Comparison of ENCODE assay signal across 33 cellular contexts in genomic region chr11:106051103-106051502, GRCh38. TPM values are rescaled to one million over a fixed set of nuclear protein-coding genes. Genes with fewer than 3 reads are reported as not detected.
A peak's percentile ranks its signal among the peaks of the same experiment; 100 is the strongest.
DNase-seq lines count a peak whose midpoint lies in the region; ATAC-seq, FAIRE-seq and TF ChIP-seq lines count a peak whose summit lies in the region.
"Had no signal": no experiment of that assay in that cellular context is flagged by ENCODE, and none has a peak within 500 bp of the region (broad histone marks: within the 10 kb centered on the region; RNA-seq: fewer than 3 reads in every experiment).

No MANE protein-coding gene starts in this region.

- H3K27me3 ChIP-seq in body of pancreas, result no peaks in the 10 kb centered on the region
- no peaks in the 10 kb centered on the region for H3K27me3 ChIP-seq in neural cell (ENCODE audit: insufficient read depth, low read depth, low read length)
- H3K27me3 ChIP-seq in pancreas, result no peaks in the 10 kb centered on the region
- H3K27me3 ChIP-seq: BE2C; BLaER1; BLaER1 treated with 17β-estradiol and CSF1 and Interleukin-3, amounts not matched to agents 10 nM and 100 nM had no signal

- ATAC-seq in body of pancreas (peak; percentile 47), pancreas (peak; percentile 45 to 64 (median 62)), HG03045 (IDR thresholded peaks at IDR 0.05; ENCODE audit: unreplicated experiment) (no peak)
- ATAC-seq: A549; CD8-positive, alpha-beta T cell had no signal

- TF ChIP-seq CTCF in body of pancreas (IDR thresholded peaks at IDR 0.05), result no peak
- no peak for TF ChIP-seq CTCF in neural cell (IDR thresholded peaks at IDR 0.05; ENCODE audit: poor library complexity, severe bottlenecking)
- TF ChIP-seq CTCF in pancreas (IDR thresholded peaks at IDR 0.05), result no peak

- H3K4me3 ChIP-seq in body of pancreas (no peak overlapping the region), neural cell (ENCODE audit: low read length) (no peak overlapping the region), pancreas (no peak overlapping the region)
- H3K4me3 ChIP-seq: A549; BLaER1; BLaER1 treated with 17β-estradiol and CSF1 and Interleukin-3, amounts not matched to agents 10 nM and 100 nM had no signal

- intact Hi-C loops in body of pancreas (cut with DNase I) (no loop called here), pancreas (cut with DNase I) (no loop called here)

- no peaks in the 10 kb centered on the region for H3K9me2 ChIP-seq in neural cell (ENCODE audit: insufficient read depth, low read length)

- H3K9me3 ChIP-seq in body of pancreas (no peaks in the 10 kb centered on the region), neural cell (ENCODE audit: low read length) (no peaks in the 10 kb centered on the region), pancreas (no peaks in the 10 kb centered on the region)
- H3K9me3 ChIP-seq: A549; BE2C; BLaER1; BLaER1 treated with 17β-estradiol and CSF1 and Interleukin-3, amounts not matched to agents 10 nM and 100 nM; Caco-2 had no signal

- 24 to 30% methylated on average over 2 of the region's 2 CpGs for WGBS in body of pancreas, 2 donors
- 22 to 29% methylated on average over 2 of the region's 2 CpGs for WGBS in pancreas, 2 donors

- H3K4me1 ChIP-seq in body of pancreas (peaks cover 5% of the 10 kb centered on the region), pancreas (peaks cover 0 to 8% (median 0%) of the 10 kb centered on the region in 3 donors)
- H3K4me1 ChIP-seq: A549; BLaER1; BLaER1 treated with 17β-estradiol and CSF1 and Interleukin-3, amounts not matched to agents 10 nM and 100 nM; Caco-2 had no signal

- TF ChIP-seq POLR2A in body of pancreas (IDR thresholded peaks at IDR 0.05), result no peak

- no peaks in the 10 kb centered on the region for H4K20me1 ChIP-seq in neural cell (ENCODE audit: insufficient read depth)
- H4K20me1 ChIP-seq: BLaER1; BLaER1 treated with 17β-estradiol and CSF1 and Interleukin-3, amounts not matched to agents 10 nM and 100 nM had no signal

- no peak for DNase-seq in body of pancreas
- DNase-seq in pancreas, result no peak
- DNase-seq in NCI-H774 (lab: John Stamatoyannopoulos, UW), result no peak
- DNase-seq in NCI-H748 (lab: John Stamatoyannopoulos, UW; ENCODE audit: unreplicated experiment), result no peak
- DNase-seq: 8988T; ACHN; AML-193; BE2C; C1 segment of cervical spinal cord; Caco-2; Calu3; CD4-positive, alpha-beta memory T cell; CD4-positive, alpha-beta T cell; CD4-positive, CD25-positive, alpha-beta regulatory T cell; CD8-positive, alpha-beta memory T cell; CD8-positive, alpha-beta T cell; COR-L47; DMS 273 treated with DMSO at 0.1 percent for 48 hours; DMS153; DMS53; DMS79; DMS79 treated with DMSO at 0.1 percent for 48 hours; DND-41; EL had no signal

- H3K27ac ChIP-seq in body of pancreas (no peak overlapping the region), neural cell (ENCODE audit: low read length) (peak overlapping the region; percentile 69), pancreas (no peak overlapping the region)
- H3K27ac ChIP-seq: 22Rv1; A549; BLaER1; BLaER1 treated with 17β-estradiol and CSF1 and Interleukin-3, amounts not matched to agents 10 nM and 100 nM; C4-2B had no signal

- H3K36me3 ChIP-seq in body of pancreas (replicated peaks in 1 of 2; ENCODE audit: insufficient read depth in 1 of 2, low read depth in 2 of 2) (no peaks in the 10 kb centered on the region), neural cell (ENCODE audit: insufficient read depth, low read length) (no peaks in the 10 kb centered on the region), pancreas (no peaks in the 10 kb centered on the region)
- H3K36me3 ChIP-seq: BE2C; BLaER1; BLaER1 treated with 17β-estradiol and CSF1 and Interleukin-3, amounts not matched to agents 10 nM and 100 nM had no signal

- FAIRE-seq in pancreas (lab: Jason Lieb, UNC), result no peak
- FAIRE-seq: A204.1, A549, D721Med had no signal

- no peaks in the 10 kb centered on the region for H3K79me2 ChIP-seq in neural cell (replicated peaks; ENCODE audit: insufficient read depth, low read length)

- no peak overlapping the region for H3K9ac ChIP-seq in neural cell (ENCODE audit: low read length)
- H3K9ac ChIP-seq: BLaER1; BLaER1 treated with 17β-estradiol and CSF1 and Interleukin-3, amounts not matched to agents 10 nM and 100 nM had no signal

- no peak for TF ChIP-seq EP300 in neural cell (conservative IDR thresholded peaks at IDR 0.05; ENCODE audit: poor library complexity, severe bottlenecking)

- no peak overlapping the region for H3K4me2 ChIP-seq in neural cell (ENCODE audit: low read length)
- H3K4me2 ChIP-seq: A549; BLaER1; BLaER1 treated with 17β-estradiol and CSF1 and Interleukin-3, amounts not matched to agents 10 nM and 100 nM had no signal

- no peak overlapping the region for H2AFZ ChIP-seq in neural cell (ENCODE audit: low read depth, low read length)

- no peak for TF ChIP-seq RAD21 in neural cell (conservative IDR thresholded peaks at IDR 0.05)

- H3F3A ChIP-seq in neural cell (ENCODE audit: insufficient read depth, low read length, poor library complexity, severe bottlenecking), result no peaks in the 10 kb centered on the region

TF ChIP-seq in neural cell, 6 proteins besides CTCF, POLR2A, EP300 and RAD21:
- TF ChIP-seq POLR2AphosphoS5 (IDR thresholded peaks at IDR 0.05), result no peak
- no peak for TF ChIP-seq MXI1 (conservative IDR thresholded peaks at IDR 0.05; ENCODE audit: poor library complexity, severe bottlenecking)
- TF ChIP-seq TAF1 (IDR thresholded peaks at IDR 0.05; ENCODE audit: low read depth), result no peak
- no peak for TF ChIP-seq EZH2 (IDR thresholded peaks at IDR 0.05; ENCODE audit: borderline replicate concordance, insufficient read depth, low read length, poor library complexity, severe bottlenecking)
- no peak for TF ChIP-seq REST (IDR thresholded peaks at IDR 0.05; ENCODE audit: borderline replicate concordance)
- no peak for TF ChIP-seq SMC3 (conservative IDR thresholded peaks at IDR 0.05; ENCODE audit: poor library complexity)

RNA-seq across cellular contexts. Expression of gene KBTBD3, which starts 26.0 kb away (rescaled TPM):
- 1 to 10 TPM; 2.0 to 5.7 TPM for total RNA-seq in body of pancreas
- 3.1 and 7.3 TPM in 2 replicates for polyA plus RNA-seq in neural cell
- 18.3 and 21.6 TPM in 2 replicates for polyA minus RNA-seq in neural cell
- 10 to 100 TPM in 1 of 6 donors, 1 to 10 TPM in 5; 2.7 to 11.1 (median 6.6) TPM for total RNA-seq in pancreas
- 1 to 10 TPM; 2.8 to 3.9 TPM for polyA plus RNA-seq in pancreas

RNA-seq across cellular contexts. Expression of gene AASDHPPT, which starts 26.4 kb away (rescaled TPM):
- total RNA-seq in body of pancreas, result 10 to 100 TPM; 22.1 to 25.2 TPM
- polyA plus RNA-seq in neural cell, result 275 and 322 TPM in 2 replicates
- polyA minus RNA-seq in neural cell, result 281 TPM in 2 replicates
- total RNA-seq in pancreas, result 10 to 100 TPM; 12.5 to 28.8 (median 18.7) TPM
- 10 to 100 TPM in 1 of 2 donors, 1 to 10 TPM in 1; 9.2 to 15.8 TPM for polyA plus RNA-seq in pancreas

RNA-seq across cellular contexts. Expression of gene MSANTD4, which starts 29.1 kb away (rescaled TPM):
- total RNA-seq in body of pancreas (10 to 100 TPM in 1 of 2 donors, 1 to 10 TPM in 1; 4.9 to 19.5 TPM), pancreas (1 to 10 TPM; 4.0 to 8.6 (median 7.5) TPM)
- polyA plus RNA-seq in neural cell (45.0 and 48.4 TPM in 2 replicates), pancreas (1 to 10 TPM; 3.8 to 7.6 TPM)
- polyA minus RNA-seq in neural cell, result 118 and 124 TPM in 2 replicates
